In the genomic region with DNA sequence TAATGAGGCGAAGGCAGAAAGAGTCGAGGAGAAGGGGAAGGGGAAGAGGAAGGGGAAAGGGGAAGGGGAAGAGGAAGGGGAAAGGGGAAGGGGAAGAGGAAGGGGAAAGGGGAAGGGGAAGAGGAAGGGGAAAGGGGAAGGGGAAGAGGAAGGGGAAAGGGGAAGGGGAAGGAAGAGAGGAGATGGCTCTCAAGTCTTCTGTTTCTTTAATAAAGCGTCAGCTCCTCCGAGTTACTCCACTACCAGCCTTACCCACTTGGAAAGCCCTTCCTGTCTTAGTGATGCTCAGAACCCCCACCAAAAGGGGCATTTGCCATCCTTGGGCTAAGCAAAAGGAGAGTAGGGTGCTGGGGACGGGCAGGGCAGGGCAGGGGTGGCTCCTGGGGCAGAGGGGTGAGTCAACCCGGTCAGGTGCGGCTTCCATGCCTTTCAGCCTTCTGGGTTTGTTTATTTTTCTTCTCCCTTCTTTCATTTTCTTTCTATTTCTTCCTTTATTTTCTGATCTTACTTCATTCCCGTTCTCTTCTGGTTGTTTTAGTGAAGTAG, we compare ENCODE assay signal across 9 cellular contexts. TPM values are rescaled to one million over a fixed set of nuclear protein-coding genes. Genes with fewer than 3 reads are reported as not detected.
A peak's percentile ranks its signal among the peaks of the same experiment; 100 is the strongest.
DNase-seq lines count a peak whose midpoint lies in the region; ATAC-seq, FAIRE-seq and TF ChIP-seq lines count a peak whose summit lies in the region.
"Had no signal": no experiment of that assay in that cellular context is flagged by ENCODE, and none has a peak within 500 bp of the region (broad histone marks: within the 10 kb centered on the region; RNA-seq: fewer than 3 reads in every experiment).

No MANE protein-coding gene starts in this region.

- ATAC-seq in GM19324 (IDR thresholded peaks at IDR 0.05; ENCODE audit: low FRiP score, unreplicated experiment) = no peak

- no peak overlapping the region for H3K14ac ChIP-seq in H9 (ENCODE audit: insufficient read depth, low read length)

- no peak overlapping the region for H4K5ac ChIP-seq in H9 (ENCODE audit: insufficient read length, low read depth, low read length)

- peaks cover 16% of the 10 kb centered on the region for H3K23me2 ChIP-seq in H9 (ENCODE audit: insufficient read length, low read depth, low read length, poor library complexity, severe bottlenecking)

- TF ChIP-seq POLR2A in H54 (IDR thresholded peaks at IDR 0.05; ENCODE audit: low read depth, low read length) = no peak

- H3K9ac ChIP-seq in H9 (ENCODE audit: extremely low read depth, insufficient read length, low read length) (no peak overlapping the region), iPS-20b (ENCODE audit: low read depth, low read length) (no peak overlapping the region), skeletal muscle tissue (ENCODE audit: low read depth in 1 of 3, low read length in 3 of 3) (peak overlapping the region; percentile 94 to 98 (median 98))

- POLR2A ChIA-PET in activated CD4-positive, alpha-beta memory T cell treated with anti-CD3 and anti-CD28 coated beads for 36 hours (lab: Charles Lee) = no interaction called here

- H4K20me1 ChIP-seq in H9 (ENCODE audit: control insufficient read depth, insufficient read depth, insufficient read length) = no peaks in the 10 kb centered on the region

- H3K4me3 ChIP-seq in iPS-20b (ENCODE audit: low read length) (peak overlapping the region; percentile 74), skeletal muscle tissue (ENCODE audit: low read length in 3 of 3) (peak overlapping the region; percentile 21 to 91 (median 81))

- H3T11ph ChIP-seq in H9 (ENCODE audit: low read length) = no peak overlapping the region

- intact Hi-C loops in activated CD4-positive, alpha-beta memory T cell treated with anti-CD3 and anti-CD28 coated beads for 36 hours (cut with micrococcal nuclease) = loop anchor here (10.0 kb wide), 2 partner anchors 851 to 1081 kb away; no protein-coding TSS in a partner anchor

- H3K23ac ChIP-seq in H9 (ENCODE audit: insufficient read length, low read depth, low read length) = no peak overlapping the region

- H3K27ac ChIP-seq in H9 (ENCODE audit: insufficient read length, low read depth, low read length) (no peak overlapping the region), iPS-20b (ENCODE audit: low read length) (no peak overlapping the region), skeletal muscle tissue (ENCODE audit: low read depth, low read length) (peak overlapping the region; percentile 97)

- H3K79me1 ChIP-seq in H9 (ENCODE audit: insufficient read depth, low read depth, low read length, poor library complexity, severe bottlenecking) = no peaks in the 10 kb centered on the region

- no peak overlapping the region for H2BK12ac ChIP-seq in H9 (ENCODE audit: insufficient read length, low read depth, low read length)

- peak overlapping the region; percentile 27 to 66 for H3K4me3 Mint-ChIP-seq in H9
- peak overlapping the region; percentile 36 for H3K4me3 Mint-ChIP-seq in activated CD4-positive, alpha-beta memory T cell treated with anti-CD3 and anti-CD28 coated beads for 36 hours

- no peaks in the 10 kb centered on the region for H3K79me2 ChIP-seq in H9 (ENCODE audit: insufficient read depth, low read length)

- peaks cover 28 to 31% of the 10 kb centered on the region in 2 experiments for H3K4me1 Mint-ChIP-seq in H9
- H3K4me1 Mint-ChIP-seq in activated CD4-positive, alpha-beta memory T cell treated with anti-CD3 and anti-CD28 coated beads for 36 hours (ENCODE audit: low read depth) = peaks cover 41% of the 10 kb centered on the region

- H3K56ac ChIP-seq in H9 (ENCODE audit: insufficient read length, low read depth, low read length) = no peak overlapping the region

- no peak for TF ChIP-seq CTCF in H9 (conservative IDR thresholded peaks at IDR 0.05)

- peak overlapping the region; percentile 82 for H3K4me2 ChIP-seq in H9 (ENCODE audit: insufficient read depth, insufficient read length, low read length)

- H3K36me3 ChIP-seq in iPS-20b (ENCODE audit: insufficient read depth, low read depth, low read length) (no peaks in the 10 kb centered on the region), skeletal muscle tissue (ENCODE audit: control insufficient read depth in 3 of 3, insufficient read depth in 3 of 3, low read length in 3 of 3) (peaks cover 0 to 3% (median 0%) of the 10 kb centered on the region in 3 donors)

- H2BK120ac ChIP-seq in H9 (ENCODE audit: low read depth, low read length, poor library complexity, severe bottlenecking) = no peak overlapping the region

- WGBS in H9 (ENCODE audit: extremely low coverage, insufficient read length, low lambda C conversion rate) = no CpG with 5 or more reads among the region's 8 CpGs

- DNase-seq in H9 = no peak
- peak; percentile 15 for DNase-seq in activated CD4-positive, alpha-beta memory T cell treated with anti-CD3 and anti-CD28 coated beads for 36 hours
- no peak for DNase-seq in NCI-H187 treated with DMSO at 0.1 percent for 48 hours (lab: John Stamatoyannopoulos, UW)
- no peak for DNase-seq in H54 (ENCODE audit: insufficient read length, low spot score)
- no peak for DNase-seq in HPDE6-E6E7 (ENCODE audit: extremely low spot score)
- DNase-seq: foreskin melanocyte had no signal

- H2AFZ ChIP-seq in H9 (ENCODE audit: low read length) = no peak overlapping the region

- FAIRE-seq in H54 (lab: Jason Lieb, UNC) = no peak

- H2BK5ac ChIP-seq in H9 (ENCODE audit: insufficient read length, low read length) = no peak overlapping the region

- no peaks in the 10 kb centered on the region; a peak in 1 of 7 replicates for H3K36me3 Mint-ChIP-seq in H9 (ENCODE audit: insufficient read depth in 1 of 3, low read depth in 3 of 3)
- H3K36me3 Mint-ChIP-seq in activated CD4-positive, alpha-beta memory T cell treated with anti-CD3 and anti-CD28 coated beads for 36 hours = no peaks in the 10 kb centered on the region

- peaks cover 8% of the 10 kb centered on the region; the same call in 1 of the 2 replicates for H3K4me1 ChIP-seq in H9 (ENCODE audit: insufficient read depth, low read length)
- H3K4me1 ChIP-seq in iPS-20b (ENCODE audit: insufficient read depth, low read length) = peaks cover 19% of the 10 kb centered on the region
- H3K4me1 ChIP-seq in skeletal muscle tissue (ENCODE audit: control insufficient read depth in 3 of 3, insufficient read depth in 3 of 3, low read length in 3 of 3) = peaks cover 16 to 20% (median 20%) of the 10 kb centered on the region in 3 donors

- H3K27me3 Mint-ChIP-seq in H9 (ENCODE audit: low read depth) = peaks cover 54% of the 10 kb centered on the region
- H3K27me3 Mint-ChIP-seq in activated CD4-positive, alpha-beta memory T cell treated with anti-CD3 and anti-CD28 coated beads for 36 hours = peaks cover 11% of the 10 kb centered on the region

- peaks cover 6% of the 10 kb centered on the region for H3K9me3 ChIP-seq in H9 (ENCODE audit: control insufficient read depth, low read depth, low read length)
- H3K9me3 ChIP-seq in iPS-20b (ENCODE audit: insufficient read depth, low read depth, low read length) = peaks cover 5% of the 10 kb centered on the region; the same call in 1 of the 2 replicates
- no peaks in the 10 kb centered on the region for H3K9me3 ChIP-seq in skeletal muscle tissue (ENCODE audit: control insufficient read depth in 3 of 3, low read length in 3 of 3)

- CTCF ChIA-PET in activated CD4-positive, alpha-beta memory T cell treated with anti-CD3 and anti-CD28 coated beads for 36 hours (lab: Charles Lee) = no interaction called here

- H2AK5ac ChIP-seq in H9 (ENCODE audit: insufficient read length, low read length) = no peak overlapping the region

- no peak overlapping the region for H4K8ac ChIP-seq in H9 (replicated peaks; ENCODE audit: insufficient read length, low read depth, low read length)

- peaks cover 0 to 6% of the 10 kb centered on the region in 2 experiments; a peak in 3 of 5 replicates for H3K9me3 Mint-ChIP-seq in H9
- no peaks in the 10 kb centered on the region for H3K9me3 Mint-ChIP-seq in activated CD4-positive, alpha-beta memory T cell treated with anti-CD3 and anti-CD28 coated beads for 36 hours

- H3K27ac Mint-ChIP-seq in H9 = no peak overlapping the region
- H3K27ac Mint-ChIP-seq in activated CD4-positive, alpha-beta memory T cell treated with anti-CD3 and anti-CD28 coated beads for 36 hours = no peak overlapping the region

- no peak overlapping the region for H2BK20ac ChIP-seq in H9 (ENCODE audit: low read depth, low read length, poor library complexity, severe bottlenecking)

- no peak overlapping the region for H2BK15ac ChIP-seq in H9 (ENCODE audit: low read depth, low read length)

- no peak overlapping the region for H3K18ac ChIP-seq in H9 (ENCODE audit: insufficient read length, low read depth, low read length)

- H3K27me3 ChIP-seq in H9 (ENCODE audit: insufficient read depth, low read length) (peaks cover 11% of the 10 kb centered on the region; the same call in 1 of the 2 replicates), iPS-20b (ENCODE audit: insufficient read depth, low read length) (peaks cover 48% of the 10 kb centered on the region), skeletal muscle tissue (ENCODE audit: control insufficient read depth in 3 of 3, insufficient read depth in 3 of 3, low read length in 3 of 3) (no peaks in the 10 kb centered on the region)

- H3K4ac ChIP-seq in H9 (ENCODE audit: low read depth, low read length) = no peak overlapping the region

- H4K91ac ChIP-seq in H9 (ENCODE audit: insufficient read length, low read depth, low read length) = no peak overlapping the region

RNA-seq across cellular contexts. Expression of gene CLIC5, which starts 0.5 kb away (rescaled TPM):
- total RNA-seq in H9 (2021) (0.15 and 0.20 TPM in 2 replicates), skeletal muscle tissue (7.8 TPM)
- 1 to 10 TPM; 8.0 to 8.5 TPM for total RNA-seq in activated CD4-positive, alpha-beta memory T cell treated with anti-CD3 and anti-CD28 coated beads for 36 hours

Comparison
In these comparisons a context has a peak if more than half of its experiments do, and no peak if none do; other contexts are left out.
1. H3K9ac ChIP-seq: peak in skeletal muscle tissue (3 of 3); none in H9 (single experiment) and iPS-20b (single experiment).